In genomic region chr6:142846459-142846831, GRCh38 we compare ENCODE assay signal across 8 cellular contexts.
DNase-seq lines count a peak whose midpoint lies in the region; ATAC-seq and TF ChIP-seq lines count a peak whose summit lies in the region.

No MANE protein-coding gene starts in this region.

- H2BK5ac ChIP-seq in H9 (ENCODE audit: insufficient read length, low read length), result no peak overlapping the region

- no peaks in the 10 kb centered on the region for H4K20me1 ChIP-seq in H9 (ENCODE audit: control insufficient read depth, insufficient read depth, insufficient read length)

- H3K23me2 ChIP-seq in H9 (ENCODE audit: insufficient read length, low read depth, low read length, poor library complexity, severe bottlenecking), result no peaks in the 10 kb centered on the region

- no peak overlapping the region for H4K5ac ChIP-seq in H9 (ENCODE audit: insufficient read length, low read depth, low read length)

- no peak overlapping the region for H4K8ac ChIP-seq in H9 (replicated peaks; ENCODE audit: insufficient read length, low read depth, low read length)

- H2BK120ac ChIP-seq in H9 (ENCODE audit: low read depth, low read length, poor library complexity, severe bottlenecking), result no peak overlapping the region

- in situ Hi-C loops in GM13976 (cut with MboI; ENCODE audit: low sequenced_read_pairs, unreplicated experiment), result no loop called here

- no peak for DNase-seq in H9
- no peak for DNase-seq in WERI-Rb-1
- peak; percentile 75 for DNase-seq in fibroblast of mammary gland (ENCODE audit: low read depth)
- DNase-seq in occipital lobe (lab: John Stamatoyannopoulos, UW), result no peak
- DNase-seq in D341Med (ENCODE audit: low spot score), result no peak
- no peak for DNase-seq in GM13976 (ENCODE audit: low spot score)

- H3T11ph ChIP-seq in H9 (ENCODE audit: low read length), result no peak overlapping the region

- H3K4me1 ChIP-seq in H9 (ENCODE audit: insufficient read depth, low read length) (peaks cover 6% of the 10 kb centered on the region; the same call in 1 of the 2 replicates), skeletal muscle satellite cell (ENCODE audit: control insufficient read depth, insufficient read depth, low read length) (peaks cover 84% of the 10 kb centered on the region)

- H2BK20ac ChIP-seq in H9 (ENCODE audit: low read depth, low read length, poor library complexity, severe bottlenecking), result no peak overlapping the region

- no peak overlapping the region for H2AK5ac ChIP-seq in H9 (ENCODE audit: insufficient read length, low read length)

- H3K4ac ChIP-seq in H9 (ENCODE audit: low read depth, low read length), result no peak overlapping the region

- H2AFZ ChIP-seq in H9 (ENCODE audit: low read length), result no peak overlapping the region

- H3K4me3 ChIP-seq in WERI-Rb-1 (ENCODE audit: low read depth, low read length) (peak overlapping the region; percentile 30; the same call in 1 of the 2 replicates), fibroblast of mammary gland (ENCODE audit: control insufficient read depth, low read depth, low read length) (no peak overlapping the region), skeletal muscle satellite cell (ENCODE audit: low read length) (peak overlapping the region; percentile 59)

- no peak for ATAC-seq in HG02852 (IDR thresholded peaks at IDR 0.05; ENCODE audit: unreplicated experiment)

- no peak overlapping the region for H2BK12ac ChIP-seq in H9 (ENCODE audit: insufficient read length, low read depth, low read length)

- H3K4me1 Mint-ChIP-seq in H9, result peaks cover 50 to 57% of the 10 kb centered on the region in 2 experiments

- H3K27me3 ChIP-seq in H9 (ENCODE audit: insufficient read depth, low read length) (no peaks in the 10 kb centered on the region), WERI-Rb-1 (ENCODE audit: insufficient read depth, low read depth, severe bottlenecking) (no peaks in the 10 kb centered on the region), skeletal muscle satellite cell (ENCODE audit: control insufficient read depth, insufficient read depth, low read length) (no peaks in the 10 kb centered on the region)

- H3K9ac ChIP-seq in H9 (ENCODE audit: extremely low read depth, insufficient read length, low read length) (no peak overlapping the region), skeletal muscle satellite cell (ENCODE audit: low read depth, low read length) (peak overlapping the region; percentile 83)

- H3K56ac ChIP-seq in H9 (ENCODE audit: insufficient read length, low read depth, low read length), result no peak overlapping the region

- peaks cover 2% of the 10 kb centered on the region for H3K79me1 ChIP-seq in H9 (ENCODE audit: insufficient read depth, low read depth, low read length, poor library complexity, severe bottlenecking)

- H3K4me2 ChIP-seq in H9 (ENCODE audit: insufficient read depth, insufficient read length, low read length) (no peak overlapping the region), skeletal muscle satellite cell (ENCODE audit: low read length) (peak overlapping the region; percentile 83)

- H3K27ac Mint-ChIP-seq in H9, result peak overlapping the region in 2 of 3 experiments; percentile 37 to 87; a peak in 1 of 7 replicates

- H3K79me2 ChIP-seq in H9 (ENCODE audit: insufficient read depth, low read length), result no peaks in the 10 kb centered on the region

- no peak overlapping the region for H2BK15ac ChIP-seq in H9 (ENCODE audit: low read depth, low read length)

- H3K18ac ChIP-seq in H9 (ENCODE audit: insufficient read length, low read depth, low read length), result no peak overlapping the region

- H4K91ac ChIP-seq in H9 (ENCODE audit: insufficient read length, low read depth, low read length), result no peak overlapping the region

- no peaks in the 10 kb centered on the region for H3K9me3 ChIP-seq in H9 (ENCODE audit: control insufficient read depth, low read depth, low read length)
- H3K9me3 ChIP-seq in WERI-Rb-1 (ENCODE audit: severe bottlenecking), result no peaks in the 10 kb centered on the region
- no peaks in the 10 kb centered on the region for H3K9me3 ChIP-seq in skeletal muscle satellite cell (replicated peaks; ENCODE audit: low read length)

- H3K4me3 Mint-ChIP-seq in H9, result no peak overlapping the region

- TF ChIP-seq CTCF in H9 (conservative IDR thresholded peaks at IDR 0.05) (no peak), WERI-Rb-1 (IDR thresholded peaks at IDR 0.05; ENCODE audit: low read depth, low read length) (no peak), fibroblast of mammary gland (conservative IDR thresholded peaks at IDR 0.05; ENCODE audit: control insufficient read depth, insufficient read depth, low read depth, low read length) (no peak), GM13976 (IDR thresholded peaks at IDR 0.05; ENCODE audit: borderline replicate concordance, control extremely low read depth, extremely low read depth, insufficient read depth, missing control alignments) (no peak)

- H3K27me3 Mint-ChIP-seq in H9 (ENCODE audit: low read depth), result no peaks in the 10 kb centered on the region

- H3K36me3 ChIP-seq in WERI-Rb-1 (no peaks in the 10 kb centered on the region), skeletal muscle satellite cell (ENCODE audit: insufficient read depth, low read length) (no peaks in the 10 kb centered on the region)

- H3K36me3 Mint-ChIP-seq in H9 (ENCODE audit: insufficient read depth in 1 of 3, low read depth in 3 of 3), result no peaks in the 10 kb centered on the region

- H3K9me3 Mint-ChIP-seq in H9, result no peaks in the 10 kb centered on the region

- H3K27ac ChIP-seq in H9 (ENCODE audit: insufficient read length, low read depth, low read length), result no peak overlapping the region
- H3K27ac ChIP-seq in WERI-Rb-1, result no peak overlapping the region

- no CpG with 5 or more reads among the region's 2 CpGs for WGBS in H9 (ENCODE audit: extremely low coverage, insufficient read length, low lambda C conversion rate)

- H3K23ac ChIP-seq in H9 (ENCODE audit: insufficient read length, low read depth, low read length), result no peak overlapping the region

- H3K14ac ChIP-seq in H9 (ENCODE audit: insufficient read depth, low read length), result no peak overlapping the region
